8 cellular contexts compared by ENCODE assay signal in genomic region chr18:8367217-8367988, GRCh38.
DNase-seq lines count a peak whose midpoint lies in the region; ATAC-seq and TF ChIP-seq lines count a peak whose summit lies in the region.

No MANE protein-coding gene starts in this region.

- no peaks in the 10 kb centered on the region for H4K20me1 ChIP-seq in GM23338 (replicated peaks; ENCODE audit: insufficient read depth)

- no peaks in the 10 kb centered on the region; the same call in 1 of the 2 replicates for H3K4me1 ChIP-seq in GM23338 (ENCODE audit: insufficient read depth)

- H3K4me3 Mint-ChIP-seq in GM23338, result peak overlapping the region; percentile 57

- H3K27me3 ChIP-seq in GM23338 (ENCODE audit: insufficient read depth), result 0 out of 2 replicates have a peak, but pooled peaks cover 6% of the 10 kb centered on the region

- H3F3A ChIP-seq in GM23338 (replicated peaks; ENCODE audit: low read depth), result no peaks in the 10 kb centered on the region; the same call in 1 of the 2 replicates

- no peaks in the 10 kb centered on the region for H3K79me2 ChIP-seq in GM23338 (replicated peaks; ENCODE audit: insufficient read depth)

- H2AFZ ChIP-seq in GM23338, result peak overlapping the region; percentile 82

- no peaks in the 10 kb centered on the region for H3K36me3 ChIP-seq in GM23338 (ENCODE audit: insufficient read depth)

- no peaks in the 10 kb centered on the region; the same call in 2 of the 3 replicates for H3K9me3 Mint-ChIP-seq in GM23338

- peak overlapping the region; percentile 82 for H3K4me2 ChIP-seq in GM23338

- ATAC-seq in GM23338, result peak; percentile 92
- ATAC-seq in stimulated activated naive CD8-positive, alpha-beta T cell treated with anti-CD3 and anti-CD28 coated beads, Interleukin-15, Interleukin-2, amounts not matched to agents 100 U/mL and 50 U/mL, for 24 hours, result no peak
- no peak for ATAC-seq in HG03521 (IDR thresholded peaks at IDR 0.05; ENCODE audit: unreplicated experiment)

- H3K27ac Mint-ChIP-seq in GM23338, result no peak overlapping the region

- peaks cover 13% of the 10 kb centered on the region for H3K27me3 Mint-ChIP-seq in GM23338 (ENCODE audit: insufficient read depth, low read depth, poor library complexity)

- DNase-seq in AG10803 (ENCODE audit: low read depth), result no peak
- DNase-seq in GM23338 (ENCODE audit: low spot score), result peak; percentile 91
- peak; percentile 67 for DNase-seq in NCI-H82 (lab: John Stamatoyannopoulos, UW)
- peak in 38 of 61 donors; percentile 4 to 60 (median 26) for DNase-seq in caudate nucleus (lab: John Stamatoyannopoulos, UW)
- peak; percentile 68 for DNase-seq in kidney tubule cell (ENCODE audit: low spot score)
- peak; percentile 38 for DNase-seq in stimulated activated naive CD8-positive, alpha-beta T cell treated with anti-CD3 and anti-CD28 coated beads, Interleukin-15, Interleukin-2, amounts not matched to agents 100 U/mL and 50 U/mL, for 24 hours
- DNase-seq in activated gamma-delta T cell (lab: John Stamatoyannopoulos, UW), result no peak

- peak; percentile 30 for TF ChIP-seq CTCF in AG10803 (conservative IDR thresholded peaks at IDR 0.05; ENCODE audit: low read length)
- peak; percentile 63 to 67 for TF ChIP-seq CTCF in GM23338 (conservative IDR thresholded peaks at IDR 0.05; ENCODE audit: low read depth in 2 of 2)

- H3K4me1 Mint-ChIP-seq in GM23338, result peaks cover 22% of the 10 kb centered on the region

- H3K27ac ChIP-seq in GM23338 (ENCODE audit: low read depth), result 0 out of 2 replicates have a peak overlapping the region, but pooled peaks have one; percentile 42
- no peak overlapping the region for H3K27ac ChIP-seq in caudate nucleus (ENCODE audit: low read depth, low read length)

- H3K9me2 ChIP-seq in GM23338 (ENCODE audit: insufficient read depth), result no peaks in the 10 kb centered on the region

- H3K4me3 ChIP-seq in AG10803 (ENCODE audit: low read length), result peak overlapping the region; percentile 24; the same call in 1 of the 2 replicates
- peak overlapping the region; percentile 50 for H3K4me3 ChIP-seq in GM23338

- no peaks in the 10 kb centered on the region for H3K36me3 Mint-ChIP-seq in GM23338 (ENCODE audit: low read depth)

TF ChIP-seq in GM23338, 12 proteins besides CTCF, POLR2A, EP300 and RAD21:
- TF ChIP-seq STAT1 (IDR thresholded peaks at IDR 0.05; ENCODE audit: unreplicated experiment), result no peak
- TF ChIP-seq ETS1 (IDR thresholded peaks at IDR 0.05), result no peak
- TF ChIP-seq CREB1 (CRISPR knock-in tag; IDR thresholded peaks at IDR 0.05; ENCODE audit: low read depth), result no peak
- no peak for TF ChIP-seq EZH2 (IDR thresholded peaks at IDR 0.05; ENCODE audit: low read depth, unreplicated experiment)
- TF ChIP-seq NANOG (IDR thresholded peaks at IDR 0.05; ENCODE audit: borderline replicate concordance), result no peak
- TF ChIP-seq REST (IDR thresholded peaks at IDR 0.05; ENCODE audit: unreplicated experiment), result no peak
- TF ChIP-seq ZNF462 (CRISPR knock-in tag; IDR thresholded peaks at IDR 0.05), result no peak
- no peak for TF ChIP-seq ZNF114 (CRISPR knock-in tag; IDR thresholded peaks at IDR 0.05)
- TF ChIP-seq ZNF331 (CRISPR knock-in tag; IDR thresholded peaks at IDR 0.05; ENCODE audit: low read depth), result no peak
- no peak for TF ChIP-seq JUNB (IDR thresholded peaks at IDR 0.05; ENCODE audit: unreplicated experiment)
- TF ChIP-seq EZH2phosphoT487 (IDR thresholded peaks at IDR 0.05; ENCODE audit: unreplicated experiment), result no peak
TF ChIP-seq in GM23338: peak in this region for 0.

Comparison
In these comparisons a context has a peak if more than half of its experiments do, and no peak if none do; other contexts are left out.
1. DNase-seq: peak in GM23338 (single experiment), NCI-H82 (single experiment), caudate nucleus (38 of 61), kidney tubule cell (single experiment) and stimulated activated naive CD8-positive, alpha-beta T cell treated with anti-CD3 and anti-CD28 coated beads, Interleukin-15, Interleukin-2, amounts not matched to agents 100 U/mL and 50 U/mL, for 24 hours (single experiment); none in AG10803 (single experiment) and activated gamma-delta T cell (single experiment).